ENCODE assay signal across 30 cellular contexts in genomic region chrX:70026112-70026850, GRCh38. TPM values are rescaled to one million over a fixed set of nuclear protein-coding genes. Genes with fewer than 3 reads are reported as not detected.
DNase-seq lines count a peak whose midpoint lies in the region; ATAC-seq and TF ChIP-seq lines count a peak whose summit lies in the region.
"Had no signal": no experiment of that assay in that cellular context is flagged by ENCODE, and none has a peak within 500 bp of the region (broad histone marks: within the 10 kb centered on the region; RNA-seq: fewer than 3 reads in every experiment).

No MANE protein-coding gene starts in this region.

- DNase-seq in left ventricle myocardium inferior (no peak), heart left ventricle (no peak), NCI-H226 (peak; percentile 60), epithelial cell of esophagus (ENCODE audit: low read depth) (peak; percentile 20), DMS153 (lab: John Stamatoyannopoulos, UW) (no peak), iPS-NIHi7 (ENCODE audit: extremely low spot score) (no peak)
- DNase-seq: activated CD4-positive, alpha-beta T cell treated with anti-CD3 and anti-CD28 coated beads for 36 hours; activated naive CD4-positive, alpha-beta T cell treated with anti-CD3 and anti-CD28 coated beads for 36 hours; activated T-cell treated with anti-CD3 and anti-CD28 coated beads, Interleukin-2, amount 50 U/mL, for 4 hours; aorta; BE2C; dorsolateral prefrontal cortex; hippocampal formation; KBM-7; NCI-H1436 treated with DMSO at 0.1 percent for 48 hours; NCI-H526 treated with DMSO at 0.1 percent for 48 hours; right cardiac atrium; RPMI8226; stimulated activated CD4-positive, alpha-beta T cell treated with anti-CD3 and anti-CD28 coated beads, Interleukin-4, amount 100 ng/mL, for 1 hour had no signal

- H3K27me3 ChIP-seq in left ventricle myocardium inferior (ENCODE audit: low read depth) (no peaks in the 10 kb centered on the region), heart left ventricle (peaks cover 0 to 26% (median 0%) of the 10 kb centered on the region in 9 donors)
- H3K27me3 ChIP-seq: BE2C, suprapubic skin had no signal

- TF ChIP-seq CTCF in left ventricle myocardium inferior (IDR thresholded peaks at IDR 0.05; ENCODE audit: borderline replicate concordance) (no peak), heart left ventricle (IDR thresholded peaks at IDR 0.05) (no peak), epithelial cell of esophagus (IDR thresholded peaks at IDR 0.05; ENCODE audit: insufficient read depth, low read depth, low read length, missing control alignments) (no peak)

- H3K4me1 ChIP-seq in left ventricle myocardium inferior: peaks cover 12% of the 10 kb centered on the region
- peaks cover 0 to 27% (median 1%) of the 10 kb centered on the region in 12 donors for H3K4me1 ChIP-seq in heart left ventricle
- H3K4me1 ChIP-seq: BE2C, parathyroid adenoma, suprapubic skin had no signal

- H3K4me3 ChIP-seq in left ventricle myocardium inferior (no peak overlapping the region), heart left ventricle (no peak overlapping the region), epithelial cell of esophagus (ENCODE audit: low read length) (no peak overlapping the region)
- H3K4me3 ChIP-seq: dorsolateral prefrontal cortex, GM23338, suprapubic skin had no signal

- intact Hi-C loops in left ventricle myocardium inferior (cut with micrococcal nuclease): no loop called here
- intact Hi-C loops in heart left ventricle (cut with DNase I): loop anchor here in 2 of 10 donors (5.0 to 10.0 kb wide), 2 partner anchors 409 to 411 kb away; partner anchors contain the start of gene EDA (in 2 of the 2)

- H3K27ac ChIP-seq in left ventricle myocardium inferior (replicated peaks) (peak overlapping the region; percentile 12), heart left ventricle (peak overlapping the region in 1 of 12 donors; percentile 9)
- H3K27ac ChIP-seq: dorsolateral prefrontal cortex, parathyroid adenoma, suprapubic skin had no signal

- H3K9me3 ChIP-seq in left ventricle myocardium inferior (replicated peaks): no peaks in the 10 kb centered on the region
- no peaks in the 10 kb centered on the region for H3K9me3 ChIP-seq in heart left ventricle
- H3K9me3 ChIP-seq: BE2C, suprapubic skin had no signal

- TF ChIP-seq POLR2A in heart left ventricle (IDR thresholded peaks at IDR 0.05): no peak

- 22 to 37% (median 31%) methylated on average over 1 of the region's 1 CpG for WGBS in heart left ventricle, 4 donors

- H3K36me3 ChIP-seq in left ventricle myocardium inferior (no peaks in the 10 kb centered on the region), heart left ventricle (no peaks in the 10 kb centered on the region)
- H3K36me3 ChIP-seq: BE2C, suprapubic skin had no signal

- ATAC-seq in heart left ventricle (no peak), GM21528 (IDR thresholded peaks at IDR 0.05; ENCODE audit: low FRiP score, unreplicated experiment) (no peak), GM18511 (IDR thresholded peaks at IDR 0.05; ENCODE audit: unreplicated experiment) (no peak)
- ATAC-seq: activated CD4-positive, alpha-beta T cell treated with anti-CD3 and anti-CD28 coated beads for 36 hours; activated T-cell treated with anti-CD3 and anti-CD28 coated beads, Interleukin-2, amount 50 U/mL, for 4 hours; GM23338; stimulated activated memory B cell treated with anti-CD40 and anti-IgM and Interleukin-4, amounts not matched to agents 10 μg/mL and 1 μg/mL and 100 μg/mL, for 72 hours had no signal

RNA-seq across cellular contexts. Expression of gene AWAT2, which starts 23.5 kb away (rescaled TPM):
- total RNA-seq in left ventricle myocardium inferior (not detected), heart left ventricle (not detected)
- polyA plus RNA-seq in heart left ventricle: not detected
- total RNA-seq: A673; activated CD4-positive, alpha-beta T cell treated with anti-CD3 and anti-CD28 coated beads for 36 hours; activated naive CD4-positive, alpha-beta T cell treated with anti-CD3 and anti-CD28 coated beads for 36 hours; activated T-cell treated with anti-CD3 and anti-CD28 coated beads, Interleukin-2, amount 50 U/mL, for 4 hours; aorta; dorsolateral prefrontal cortex; GM23338; liver; neural crest cell; right cardiac atrium; T-helper 2 cell treated with Interferon-gamma antibody and Interleukin-4, amounts not matched to agents 100 ng/mL and 5 ng/mL, for 36 hours; ureter had no signal
- polyA plus RNA-seq: aorta, GM23338, liver, right cardiac atrium had no signal

RNA-seq across cellular contexts. Expression of gene OTUD6A, which starts 36.0 kb away (rescaled TPM):
- total RNA-seq in left ventricle myocardium inferior: not detected
- not detected for total RNA-seq in heart left ventricle
- polyA plus RNA-seq in heart left ventricle: not detected
- total RNA-seq: A673; activated CD4-positive, alpha-beta T cell treated with anti-CD3 and anti-CD28 coated beads for 36 hours; activated naive CD4-positive, alpha-beta T cell treated with anti-CD3 and anti-CD28 coated beads for 36 hours; activated T-cell treated with anti-CD3 and anti-CD28 coated beads, Interleukin-2, amount 50 U/mL, for 4 hours; aorta; liver; neural crest cell; right cardiac atrium; suprapubic skin; T-helper 2 cell treated with Interferon-gamma antibody and Interleukin-4, amounts not matched to agents 100 ng/mL and 5 ng/mL, for 36 hours; ureter had no signal
- polyA plus RNA-seq: aorta, GM23338, liver, right cardiac atrium had no signal

Comparison
In these comparisons a context has a peak if more than half of its experiments do, and no peak if none do; other contexts are left out.
1. DNase-seq: peak in NCI-H226 (single experiment) and epithelial cell of esophagus (single experiment); none in left ventricle myocardium inferior (single experiment), heart left ventricle (0 of 5), DMS153 (single experiment) and iPS-NIHi7 (single experiment).